21 cellular contexts compared by ENCODE assay signal in genomic region chr5:33477816-33478215, GRCh38. TPM values are rescaled to one million over a fixed set of nuclear protein-coding genes. Genes with fewer than 3 reads are reported as not detected.
A peak's percentile ranks its signal among the peaks of the same experiment; 100 is the strongest.
DNase-seq lines count a peak whose midpoint lies in the region; ATAC-seq, FAIRE-seq and TF ChIP-seq lines count a peak whose summit lies in the region.
"Had no signal": no experiment of that assay in that cellular context is flagged by ENCODE, and none has a peak within 500 bp of the region (broad histone marks: within the 10 kb centered on the region; RNA-seq: fewer than 3 reads in every experiment).

No MANE protein-coding gene starts in this region.

- no peak overlapping the region for H3K4me3 Mint-ChIP-seq in astrocyte (ENCODE audit: unreplicated experiment)
- no peak overlapping the region for H3K4me3 Mint-ChIP-seq in CD4-positive, alpha-beta T cell
- no peak overlapping the region for H3K4me3 Mint-ChIP-seq in activated CD4-positive, alpha-beta T cell treated with anti-CD3 and anti-CD28 coated beads for 36 hours
- H3K4me3 Mint-ChIP-seq: CD14-positive monocyte; CD4-positive, CD25-positive, alpha-beta regulatory T cell; CD8-positive, alpha-beta T cell had no signal

- WGBS in pancreas, 2 donors, result 46 to 47% methylated on average over 2 of the region's 2 CpGs

- H3K36me3 Mint-ChIP-seq in astrocyte (ENCODE audit: low read depth, unreplicated experiment), result peaks cover 31% of the 10 kb centered on the region
- H3K36me3 Mint-ChIP-seq in CD4-positive, alpha-beta T cell (ENCODE audit: low read depth), result peaks cover 57% of the 10 kb centered on the region
- H3K36me3 Mint-ChIP-seq in activated CD4-positive, alpha-beta T cell treated with anti-CD3 and anti-CD28 coated beads for 36 hours (ENCODE audit: low read depth), result peaks cover 50% of the 10 kb centered on the region

- H3K27me3 Mint-ChIP-seq in astrocyte (ENCODE audit: low read depth, unreplicated experiment), result no peaks in the 10 kb centered on the region
- no peaks in the 10 kb centered on the region for H3K27me3 Mint-ChIP-seq in CD4-positive, alpha-beta T cell
- no peaks in the 10 kb centered on the region for H3K27me3 Mint-ChIP-seq in activated CD4-positive, alpha-beta T cell treated with anti-CD3 and anti-CD28 coated beads for 36 hours
- H3K27me3 Mint-ChIP-seq: CD4-positive, CD25-positive, alpha-beta regulatory T cell had no signal

- POLR2A ChIA-PET in HEK293 (lab: Yijun Ruan, JAX), result no interaction called here
- POLR2A ChIA-PET in CD4-positive, alpha-beta T cell (lab: Charles Lee), result no interaction called here
- POLR2A ChIA-PET in activated CD4-positive, alpha-beta T cell treated with anti-CD3 and anti-CD28 coated beads for 36 hours (lab: Charles Lee), result no interaction called here

- no peaks in the 10 kb centered on the region for H3K9me3 ChIP-seq in HEK293 (ENCODE audit: control insufficient read depth, insufficient read depth, low read depth, low read length)
- H3K9me3 ChIP-seq in astrocyte (ENCODE audit: insufficient read depth, low read depth, low read length), result no peaks in the 10 kb centered on the region
- no peaks in the 10 kb centered on the region for H3K9me3 ChIP-seq in pancreas
- H3K9me3 ChIP-seq in CD4-positive, alpha-beta T cell (ENCODE audit: control insufficient read depth, low read length), result no peaks in the 10 kb centered on the region
- H3K9me3 ChIP-seq: BE2C had no signal

- peak; percentile 86 to 95 (median 90) for ATAC-seq in pancreas
- ATAC-seq in CD4-positive, alpha-beta T cell (ENCODE audit: poor library complexity), result no peak
- no peak for ATAC-seq in activated CD4-positive, alpha-beta T cell treated with anti-CD3 and anti-CD28 coated beads for 36 hours
- ATAC-seq: CD8-positive, alpha-beta T cell had no signal

- peaks cover 18% of the 10 kb centered on the region for H3K4me1 Mint-ChIP-seq in astrocyte (ENCODE audit: low read depth, unreplicated experiment)
- no peaks in the 10 kb centered on the region for H3K4me1 Mint-ChIP-seq in CD4-positive, alpha-beta T cell (ENCODE audit: low read depth)
- H3K4me1 Mint-ChIP-seq in activated CD4-positive, alpha-beta T cell treated with anti-CD3 and anti-CD28 coated beads for 36 hours, result no peaks in the 10 kb centered on the region
- H3K4me1 Mint-ChIP-seq: CD4-positive, CD25-positive, alpha-beta regulatory T cell had no signal

- FAIRE-seq in astrocyte (lab: Jason Lieb, UNC) (no peak), pancreas (lab: Jason Lieb, UNC) (no peak)
- FAIRE-seq: A204.1, D721Med, G401.6, GM12891, GM19239 had no signal

- CTCF ChIA-PET in HEK293 (lab: Yijun Ruan, JAX), result interaction anchor here (0.5 to 1.4 kb wide), 3 partner anchors 41 to 1046 kb away, joined by 3 to 6 read pairs (median 4); no protein-coding TSS in a partner anchor
- CTCF ChIA-PET in CD4-positive, alpha-beta T cell (lab: Charles Lee), result no interaction called here
- CTCF ChIA-PET in activated CD4-positive, alpha-beta T cell treated with anti-CD3 and anti-CD28 coated beads for 36 hours (lab: Charles Lee), result interaction anchor here (1.0 kb wide), 1 partner anchor 457 kb away, joined by 3 read pairs; no protein-coding TSS in a partner anchor

- no peaks in the 10 kb centered on the region for H3K4me1 ChIP-seq in HEK293 (ENCODE audit: control insufficient read depth, insufficient read depth, low read length)
- no peaks in the 10 kb centered on the region for H3K4me1 ChIP-seq in astrocyte (ENCODE audit: insufficient read depth, low read length)
- H3K4me1 ChIP-seq in pancreas, result peaks cover 0 to 5% (median 0%) of the 10 kb centered on the region in 3 donors
- H3K4me1 ChIP-seq: BE2C, Caco-2 had no signal

- H3K36me3 ChIP-seq in HEK293 (ENCODE audit: control insufficient read depth in 2 of 2, insufficient read depth in 1 of 2, low read length in 2 of 2), result peaks cover 2 to 43% of the 10 kb centered on the region in 2 experiments
- peaks cover 14% of the 10 kb centered on the region for H3K36me3 ChIP-seq in astrocyte (ENCODE audit: insufficient read depth, low read length)
- H3K36me3 ChIP-seq in pancreas, result no peaks in the 10 kb centered on the region

- intact Hi-C loops in pancreas (cut with DNase I), result loop anchor here in 1 of 3 donors (10.0 kb wide), 1 partner anchor 457 kb away; the partner anchor contains the start of gene RXFP3
- intact Hi-C loops in CD4-positive, alpha-beta T cell (cut with DNase I, micrococcal nuclease), result no loop called here
- intact Hi-C loops in activated CD4-positive, alpha-beta T cell treated with anti-CD3 and anti-CD28 coated beads for 36 hours (cut with DNase I, micrococcal nuclease), result no loop called here

- no peaks in the 10 kb centered on the region for H4K20me1 ChIP-seq in astrocyte (ENCODE audit: insufficient read depth, low read length)
- H4K20me1 ChIP-seq: BLaER1 had no signal

- peak overlapping the region; percentile 50 for H3K27ac Mint-ChIP-seq in astrocyte (ENCODE audit: unreplicated experiment)
- no peak overlapping the region for H3K27ac Mint-ChIP-seq in CD4-positive, alpha-beta T cell
- H3K27ac Mint-ChIP-seq in activated CD4-positive, alpha-beta T cell treated with anti-CD3 and anti-CD28 coated beads for 36 hours, result no peak overlapping the region
- H3K27ac Mint-ChIP-seq: CD14-positive monocyte; CD4-positive, CD25-positive, alpha-beta regulatory T cell; CD8-positive, alpha-beta T cell had no signal

- H3K79me2 ChIP-seq in astrocyte (ENCODE audit: insufficient read depth, low read length), result no peaks in the 10 kb centered on the region

- no peak overlapping the region for H2AFZ ChIP-seq in astrocyte (ENCODE audit: low read depth, low read length)

- DNase-seq in astrocyte (ENCODE audit: low read depth) (no peak), pancreas (peak in 3 of 6 donors; percentile 37 to 49 (median 38))
- no peak for DNase-seq in CD4-positive, alpha-beta T cell
- DNase-seq in activated CD4-positive, alpha-beta T cell treated with anti-CD3 and anti-CD28 coated beads for 36 hours, result no peak
- DNase-seq: 8988T; ACHN; BE2C; Caco-2; Calu3; CD4-positive, CD25-positive, alpha-beta regulatory T cell; CD8-positive, alpha-beta T cell; DMS79 treated with DMSO at 0.1 percent for 48 hours; GF-D8 had no signal

- H3K27ac ChIP-seq in HEK293 (ENCODE audit: extremely low read depth, low read depth, low read length), result no peak overlapping the region
- H3K27ac ChIP-seq in astrocyte (ENCODE audit: low read depth, low read length), result no peak overlapping the region
- H3K27ac ChIP-seq in pancreas, result no peak overlapping the region
- no peak overlapping the region for H3K27ac ChIP-seq in CD4-positive, alpha-beta T cell (ENCODE audit: low read depth, low read length)
- H3K27ac ChIP-seq: BLaER1 had no signal

- no peaks in the 10 kb centered on the region for H3K9me3 Mint-ChIP-seq in astrocyte (ENCODE audit: unreplicated experiment)
- H3K9me3 Mint-ChIP-seq in CD4-positive, alpha-beta T cell, result peaks cover 6% of the 10 kb centered on the region
- H3K9me3 Mint-ChIP-seq in activated CD4-positive, alpha-beta T cell treated with anti-CD3 and anti-CD28 coated beads for 36 hours (ENCODE audit: low read depth), result peaks cover 10% of the 10 kb centered on the region

- H3K4me3 ChIP-seq in HEK293 (ENCODE audit: low read depth, low read length) (no peak overlapping the region), astrocyte (ENCODE audit: insufficient read depth, low read depth, low read length) (no peak overlapping the region), pancreas (no peak overlapping the region)
- H3K4me3 ChIP-seq: BLaER1 had no signal

- no peak overlapping the region for H3K4me2 ChIP-seq in astrocyte (ENCODE audit: low read length)
- H3K4me2 ChIP-seq: BLaER1 had no signal

- TF ChIP-seq CTCF in HEK293 (tag by site-specific recombination; IDR thresholded peaks at IDR 0.05), result no peak
- no peak for TF ChIP-seq CTCF in astrocyte (IDR thresholded peaks at IDR 0.05; ENCODE audit: insufficient read depth, low read depth, low read length)
- no peak for TF ChIP-seq CTCF in pancreas (IDR thresholded peaks at IDR 0.05)
- no peak for TF ChIP-seq CTCF in CD4-positive, alpha-beta T cell (IDR thresholded peaks at IDR 0.05)

- no peak overlapping the region for H3K9ac ChIP-seq in astrocyte (ENCODE audit: low read length)
- H3K9ac ChIP-seq: BLaER1 had no signal

- H3K27me3 ChIP-seq in astrocyte (ENCODE audit: insufficient read depth, low read length) (no peaks in the 10 kb centered on the region), pancreas (no peaks in the 10 kb centered on the region)
- no peaks in the 10 kb centered on the region for H3K27me3 ChIP-seq in CD4-positive, alpha-beta T cell (ENCODE audit: control insufficient read depth, insufficient read depth, low read length)
- H3K27me3 ChIP-seq: BE2C, BLaER1 had no signal

TF ChIP-seq in HEK293, 187 proteins besides CTCF, POLR2A, EP300 and RAD21:
- TF ChIP-seq EGR2 (tag by site-specific recombination; IDR thresholded peaks at IDR 0.05; ENCODE audit: low read depth) (0 out of 2 replicates have a peak, but pooled peaks have one; percentile 17), ZNF266 (tag by site-specific recombination; IDR thresholded peaks at IDR 0.05; ENCODE audit: low read depth) (no peak), OSR2 (tag by site-specific recombination; IDR thresholded peaks at IDR 0.05) (no peak), ZNF114 (tag by site-specific recombination; IDR thresholded peaks at IDR 0.05) (no peak), ZNF248 (tag by site-specific recombination; IDR thresholded peaks at IDR 0.05) (no peak)
TF ChIP-seq in HEK293: peak in this region for 1.

RNA-seq across cellular contexts. Expression of gene TARS1, which starts 37.1 kb away (rescaled TPM):
- 293 and 306 TPM in 2 replicates for total RNA-seq in astrocyte
- 100 to 1,000 TPM in 1 of 6 donors, 10 to 100 TPM in 5; 44.5 to 161 (median 57.0) TPM for total RNA-seq in pancreas
- polyA plus RNA-seq in pancreas, result 10 to 100 TPM; 42.6 to 43.8 TPM
- total RNA-seq in CD4-positive, alpha-beta T cell, result 10 to 100 TPM; 31.3 to 32.0 TPM
- total RNA-seq in activated CD4-positive, alpha-beta T cell treated with anti-CD3 and anti-CD28 coated beads for 36 hours, result 100 to 1,000 TPM; 285 to 357 TPM

Comparison
In these comparisons a context has a peak if more than half of its experiments do, and no peak if none do; other contexts are left out.
1. ATAC-seq: peak in pancreas (4 of 4); none in CD4-positive, alpha-beta T cell (single experiment) and activated CD4-positive, alpha-beta T cell treated with anti-CD3 and anti-CD28 coated beads for 36 hours (single experiment).